Comparison of ENCODE assay signal across 18 cellular contexts in the genomic region with DNA sequence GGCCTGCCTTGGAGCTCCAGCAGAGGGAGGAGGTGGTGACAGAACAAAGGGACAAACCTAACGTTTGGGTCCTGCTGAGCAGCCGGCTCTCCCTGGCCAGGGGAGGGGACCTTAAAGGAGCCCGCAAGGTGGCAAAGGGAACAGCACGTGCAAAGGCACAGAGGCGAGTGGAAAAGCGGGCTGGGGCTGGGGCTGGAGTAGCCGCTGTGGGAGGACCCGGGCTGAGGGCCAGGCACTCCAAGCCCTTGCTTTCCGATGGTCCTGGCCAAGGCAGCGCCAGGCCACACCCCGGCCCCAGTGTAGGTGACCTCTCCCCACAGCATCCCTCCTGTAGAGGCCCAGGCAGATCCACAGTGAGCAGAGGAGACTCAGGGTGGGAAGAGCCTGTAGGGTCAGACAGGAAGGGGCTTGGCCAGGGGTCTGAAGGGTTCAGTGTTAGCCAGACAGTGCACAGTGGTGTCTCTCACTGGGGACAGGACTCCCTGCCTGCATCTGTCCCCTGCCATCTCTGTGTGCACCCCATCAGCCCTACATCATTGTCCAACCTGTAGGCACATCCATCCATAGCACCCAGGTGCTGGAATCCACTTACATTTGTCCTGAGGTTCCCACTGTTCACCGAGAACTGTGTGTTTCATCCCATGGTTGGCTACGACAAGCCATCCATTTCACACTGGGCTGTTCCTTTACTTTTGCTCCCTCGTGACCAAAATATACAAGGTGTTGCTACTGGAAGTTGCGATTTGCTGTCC.
"Had no signal": no experiment of that assay in that cellular context is flagged by ENCODE, and none has a peak within 500 bp of the region (broad histone marks: within the 10 kb centered on the region; RNA-seq: fewer than 3 reads in every experiment).

No MANE protein-coding gene starts in this region.

- DNase-seq: activated CD4-positive, alpha-beta T cell treated with anti-CD3 and anti-CD28 coated beads for 4 hours; activated CD4-positive, alpha-beta T cell treated with anti-CD3 and anti-CD28 coated beads, Interleukin-2, amount 50 U/mL, for 48 hours; activated CD4-positive, CD25-positive, alpha-beta regulatory T cell; activated CD8-positive, alpha-beta memory T cell treated with anti-CD3 and anti-CD28 coated beads, Interleukin-2, amount 50 U/mL, for 48 hours; activated effector memory CD4-positive, alpha-beta T cell treated with Interleukin-2 at 50 U/mL for 16 hours; activated naive CD4-positive, alpha-beta T cell treated with anti-CD3 and anti-CD28 coated beads for 36 hours; activated naive CD8-positive, alpha-beta T cell treated with anti-CD3 and anti-CD28 coated beads, Interleukin-2, amount 10 ng/mL, durations not matched to agents 7 days and 5 days; activated T-cell treated with anti-CD3 and anti-CD28 coated beads, Interleukin-2, amount 50 U/mL, for 4 hours; amniotic stem cell; cerebellar nuclear complex; cortex of kidney; foreskin keratinocyte; lower lobe of right lung; naive thymus-derived CD4-positive, alpha-beta T cell; stimulated activated CD4-positive, alpha-beta T cell treated with anti-CD3 and anti-CD28 coated beads, Interleukin-4, amount 100 ng/mL, for 1 hour; stimulated activated naive CD8-positive, alpha-beta T cell treated with anti-CD3 and anti-CD28 coated beads, Interleukin-15, Interleukin-2, amounts not matched to agents 100 U/mL and 50 U/mL, for 24 hours had no signal

- H3K9me3 ChIP-seq: lower lobe of right lung had no signal

- H3K27me3 ChIP-seq: foreskin keratinocyte had no signal

- H3K79me2 ChIP-seq: parathyroid adenoma had no signal

- H3K27me3 Mint-ChIP-seq: activated naive CD8-positive, alpha-beta T cell treated with anti-CD3 and anti-CD28 coated beads, Interleukin-2, amount 10 ng/mL, durations not matched to agents 7 days and 5 days; naive thymus-derived CD4-positive, alpha-beta T cell had no signal

- H2AFZ ChIP-seq: parathyroid adenoma had no signal

- H3K36me3 Mint-ChIP-seq: activated naive CD8-positive, alpha-beta T cell treated with anti-CD3 and anti-CD28 coated beads, Interleukin-2, amount 10 ng/mL, durations not matched to agents 7 days and 5 days; naive thymus-derived CD4-positive, alpha-beta T cell had no signal

- H3K4me1 Mint-ChIP-seq: activated naive CD8-positive, alpha-beta T cell treated with anti-CD3 and anti-CD28 coated beads, Interleukin-2, amount 10 ng/mL, durations not matched to agents 7 days and 5 days had no signal

- H3K4me3 Mint-ChIP-seq: activated naive CD4-positive, alpha-beta T cell treated with anti-CD3 and anti-CD28 coated beads for 36 hours; activated naive CD8-positive, alpha-beta T cell treated with anti-CD3 and anti-CD28 coated beads, Interleukin-2, amount 10 ng/mL, durations not matched to agents 7 days and 5 days; activated T-cell treated with anti-CD3 and anti-CD28 coated beads, Interleukin-2, amount 50 U/mL, for 4 hours; naive thymus-derived CD4-positive, alpha-beta T cell; T-helper 1 cell treated with Interleukin-12 subunit alpha and Interleukin-12 subunit beta and Interleukin-4 antibody, amounts not matched to agents 30 μg/mL and 1 μg/mL, for 36 hours had no signal

- H3K9ac ChIP-seq: parathyroid adenoma had no signal

- H3K4me3 ChIP-seq: lower lobe of right lung had no signal

- H3K4me1 ChIP-seq: foreskin keratinocyte, lower lobe of right lung, parathyroid adenoma had no signal

- H3K27ac Mint-ChIP-seq: activated naive CD4-positive, alpha-beta T cell treated with anti-CD3 and anti-CD28 coated beads for 36 hours; activated naive CD8-positive, alpha-beta T cell treated with anti-CD3 and anti-CD28 coated beads, Interleukin-2, amount 10 ng/mL, durations not matched to agents 7 days and 5 days; naive thymus-derived CD4-positive, alpha-beta T cell; T-helper 1 cell treated with Interleukin-12 subunit alpha and Interleukin-12 subunit beta and Interleukin-4 antibody, amounts not matched to agents 30 μg/mL and 1 μg/mL, for 36 hours had no signal

- H3K27ac ChIP-seq: foreskin keratinocyte, lower lobe of right lung, parathyroid adenoma had no signal

- H3K9me3 Mint-ChIP-seq: activated T-cell treated with anti-CD3 and anti-CD28 coated beads, Interleukin-2, amount 50 U/mL, for 4 hours; T-helper 1 cell treated with Interleukin-12 subunit alpha and Interleukin-12 subunit beta and Interleukin-4 antibody, amounts not matched to agents 30 μg/mL and 1 μg/mL, for 36 hours had no signal

- ATAC-seq: activated T-cell treated with anti-CD3 and anti-CD28 coated beads, Interleukin-2, amount 50 U/mL, for 4 hours; foreskin keratinocyte; naive thymus-derived CD4-positive, alpha-beta T cell; stimulated activated naive CD8-positive, alpha-beta T cell treated with anti-CD3 and anti-CD28 coated beads, Interleukin-15, Interleukin-2, amounts not matched to agents 100 U/mL and 50 U/mL, for 24 hours had no signal
